ENCODE assay signal across 1 cellular context in genomic region chr7:80410081-80410480, GRCh38.
TF ChIP-seq lines count a peak whose summit lies in the region.

No MANE protein-coding gene starts in this region.

TF ChIP-seq in GM23338, 12 proteins besides CTCF, POLR2A, EP300 and RAD21:
- TF ChIP-seq ZNF462 (CRISPR knock-in tag; IDR thresholded peaks at IDR 0.05) (no peak), POLR2AphosphoS5 (IDR thresholded peaks at IDR 0.05; ENCODE audit: low read depth) (no peak), EZH2phosphoT487 (IDR thresholded peaks at IDR 0.05; ENCODE audit: unreplicated experiment) (no peak), NANOG (IDR thresholded peaks at IDR 0.05; ENCODE audit: borderline replicate concordance) (no peak), CREB1 (CRISPR knock-in tag; IDR thresholded peaks at IDR 0.05; ENCODE audit: low read depth) (no peak), ETS1 (IDR thresholded peaks at IDR 0.05) (no peak), JUNB (IDR thresholded peaks at IDR 0.05; ENCODE audit: unreplicated experiment) (no peak), ZNF114 (CRISPR knock-in tag; IDR thresholded peaks at IDR 0.05) (no peak), EZH2 (IDR thresholded peaks at IDR 0.05; ENCODE audit: low read depth, unreplicated experiment) (no peak), REST (IDR thresholded peaks at IDR 0.05; ENCODE audit: unreplicated experiment) (no peak), ZNF331 (CRISPR knock-in tag; IDR thresholded peaks at IDR 0.05; ENCODE audit: low read depth) (no peak), STAT1 (IDR thresholded peaks at IDR 0.05; ENCODE audit: unreplicated experiment) (no peak)
